10 cellular contexts compared by ENCODE assay signal in the genomic region with DNA sequence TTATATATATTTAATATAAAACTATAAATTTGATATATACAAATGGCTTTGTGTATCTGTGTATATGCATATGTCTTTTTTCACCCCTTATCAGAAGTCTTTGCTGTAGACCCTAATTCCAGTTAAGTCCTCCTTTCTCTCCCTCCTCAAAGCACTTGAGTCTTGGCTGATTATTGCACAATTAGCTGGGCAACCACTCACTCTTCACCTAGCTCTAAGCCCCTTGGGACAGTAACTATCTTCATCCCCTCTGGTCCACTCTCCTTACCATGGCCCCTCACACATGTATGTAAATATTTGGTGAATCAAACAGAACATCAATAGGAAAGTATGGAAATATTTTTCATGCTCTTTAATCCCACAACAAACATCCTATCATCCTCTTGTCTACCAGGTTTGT. TPM values are rescaled to one million over a fixed set of nuclear protein-coding genes. Genes with fewer than 3 reads are reported as not detected.
"Had no signal": no experiment of that assay in that cellular context is flagged by ENCODE, and none has a peak within 500 bp of the region (broad histone marks: within the 10 kb centered on the region; RNA-seq: fewer than 3 reads in every experiment).

No MANE protein-coding gene starts in this region.

- DNase-seq: GM23248, GOT3, H7, HFFc6 had no signal

- ATAC-seq: HCT116 had no signal

- H3K9ac ChIP-seq: GM23248 had no signal

- H3K9me3 Mint-ChIP-seq: HFFc6, IgD-negative memory B cell had no signal

- H3K4me3 Mint-ChIP-seq: HFFc6, IgD-negative memory B cell had no signal

- H2AFZ ChIP-seq: GM23248 had no signal

- H3K9me3 ChIP-seq: HAP-1 had no signal

- H3K27me3 Mint-ChIP-seq: IgD-negative memory B cell had no signal

- H3K4me1 ChIP-seq: HAP-1 had no signal

- H3K27ac ChIP-seq: GM23248, HL-60 had no signal

- H3K4me3 ChIP-seq: GM23248, HAP-1 had no signal

- H3K27ac Mint-ChIP-seq: IgD-negative memory B cell had no signal

- H3K36me3 ChIP-seq: HAP-1 had no signal

RNA-seq across cellular contexts. Expression of a gene that starts 0.9 kb away (rescaled TPM):
- total RNA-seq: GM23248, H4, H7, HT1080 had no signal
- polyA plus RNA-seq: GM23248, IgD-negative memory B cell had no signal
